35 cellular contexts compared by ENCODE assay signal in genomic region chr12:7782055-7782454, GRCh38. TPM values are rescaled to one million over a fixed set of nuclear protein-coding genes. Genes with fewer than 3 reads are reported as not detected.
"Had no signal": no experiment of that assay in that cellular context is flagged by ENCODE, and none has a peak within 500 bp of the region (broad histone marks: within the 10 kb centered on the region; RNA-seq: fewer than 3 reads in every experiment).

No MANE protein-coding gene starts in this region.

- DNase-seq: effector CD8-positive, alpha-beta T cell; effector memory CD8-positive, alpha-beta T cell; endodermal cell; erythroblast; esophagus squamous epithelium; foreskin fibroblast; foreskin melanocyte; gastrocnemius medialis; glutamatergic neuron; head of caudate nucleus; heart right ventricle; hippocampal formation; left cardiac atrium; left lung; left ventricle myocardium superior; lower lobe of right lung; mesenchymal stem cell; mucosa of descending colon; naive B cell had no signal

- H3K9me3 ChIP-seq: esophagus squamous epithelium, gastrocnemius medialis, heart right ventricle, left lung, lower lobe of right lung, mucosa of descending colon had no signal

- H3K9me3 Mint-ChIP-seq: dendritic cell treated with granulocyte-macrophage colony-stimulating factor and Interleukin-4, amounts not matched to agents 40 ng/mL and 50 ng/mL, for 4 days; effector memory CD8-positive, alpha-beta T cell; endodermal cell; mesothelial cell of epicardium; naive B cell had no signal

- H3K4me3 Mint-ChIP-seq: dendritic cell treated with granulocyte-macrophage colony-stimulating factor and Interleukin-4, amounts not matched to agents 40 ng/mL and 50 ng/mL, for 4 days; effector memory CD8-positive, alpha-beta T cell; endodermal cell; mesothelial cell of epicardium; naive B cell had no signal

- H3K27me3 ChIP-seq: gastrocnemius medialis had no signal

- FAIRE-seq: colon, endometrium, islet of Langerhans, keratinocyte had no signal

- H3K27ac Mint-ChIP-seq: dendritic cell treated with granulocyte-macrophage colony-stimulating factor and Interleukin-4, amounts not matched to agents 40 ng/mL and 50 ng/mL, for 4 days; effector memory CD8-positive, alpha-beta T cell; endodermal cell; mesothelial cell of epicardium; naive B cell had no signal

- H3K27ac ChIP-seq: coronary artery, epithelial cell of prostate, esophagus squamous epithelium, gastrocnemius medialis, heart right ventricle, left lung, lower lobe of right lung had no signal

- H3K27me3 Mint-ChIP-seq: dendritic cell treated with granulocyte-macrophage colony-stimulating factor and Interleukin-4, amounts not matched to agents 40 ng/mL and 50 ng/mL, for 4 days had no signal

- H3K36me3 ChIP-seq: esophagus squamous epithelium, gastrocnemius medialis, heart right ventricle, left lung, lower lobe of right lung had no signal

- H3K4me1 Mint-ChIP-seq: mesothelial cell of epicardium, naive B cell had no signal

- ATAC-seq: effector memory CD8-positive, alpha-beta T cell; esophagus mucosa; gastrocnemius medialis; heart right ventricle; left cardiac atrium; left lung; left ventricle myocardium superior; lower lobe of right lung; mucosa of descending colon had no signal

- H3K36me3 Mint-ChIP-seq: mesothelial cell of epicardium, naive B cell had no signal

- H3K4me1 ChIP-seq: esophagus squamous epithelium, gastrocnemius medialis, heart right ventricle, left lung, lower lobe of right lung had no signal

- H3K4me3 ChIP-seq: coronary artery, esophagus squamous epithelium, gastrocnemius medialis, heart right ventricle, left lung, lower lobe of right lung, mucosa of descending colon had no signal

RNA-seq across cellular contexts. Expression of gene NANOG, which starts 7.1 kb away (rescaled TPM):
- total RNA-seq: dermis microvascular lymphatic vessel endothelial cell, kidney epithelial cell, left cardiac atrium, left ventricle myocardium superior, lower lobe of right lung, lung microvascular endothelial cell had no signal
- polyA plus RNA-seq: heart right ventricle had no signal

RNA-seq across cellular contexts. Expression of gene NANOGNB, which starts 17.0 kb away (rescaled TPM):
- total RNA-seq: dermis microvascular lymphatic vessel endothelial cell, endodermal cell, esophagus mucosa, esophagus squamous epithelium, gastrocnemius medialis, glomerular endothelial cell, heart right ventricle, kidney epithelial cell, left cardiac atrium, left lung, left ventricle myocardium superior, lower leg skin, lower lobe of right lung, lung microvascular endothelial cell, mesenteric fat pad, mesothelial cell of epicardium, mucosa of descending colon, myocyte had no signal
- polyA plus RNA-seq: heart right ventricle, keratinocyte had no signal

RNA-seq across cellular contexts. Expression of gene CLEC4C, which starts 34.9 kb away (rescaled TPM):
- total RNA-seq: dermis microvascular lymphatic vessel endothelial cell, endodermal cell, esophagus mucosa, esophagus squamous epithelium, gastrocnemius medialis, glomerular endothelial cell, heart right ventricle, kidney epithelial cell, left cardiac atrium, left lung, left ventricle myocardium superior, lower leg skin, lower lobe of right lung, lung microvascular endothelial cell, mesenteric fat pad, mesothelial cell of epicardium, mucosa of descending colon, myocyte had no signal
- polyA plus RNA-seq: heart right ventricle, keratinocyte had no signal
